Comparison of ENCODE assay signal across 8 cellular contexts in genomic region chr6:32118782-32119628, GRCh38. TPM values are rescaled to one million over a fixed set of nuclear protein-coding genes. Genes with fewer than 3 reads are reported as not detected.
DNase-seq lines count a peak whose midpoint lies in the region; ATAC-seq and TF ChIP-seq lines count a peak whose summit lies in the region.

No MANE protein-coding gene starts in this region.

- no peak overlapping the region for H3K4me2 ChIP-seq in DND-41 (ENCODE audit: insufficient read depth, low read length)

- H3K4me3 Mint-ChIP-seq in neural crest cell, result peak overlapping the region; percentile 62
- no peak overlapping the region for H3K4me3 Mint-ChIP-seq in stimulated activated naive CD8-positive, alpha-beta T cell treated with anti-CD3 and anti-CD28 coated beads, Interleukin-15, amount 100 ng/mL, for 72 hours

- H4K20me1 ChIP-seq in DND-41 (ENCODE audit: insufficient read depth, low read length), result 0 out of 2 replicates have a peak, but pooled peaks cover 2% of the 10 kb centered on the region

- peak; percentile 83 for ATAC-seq in DND-41 (ENCODE audit: insufficient read depth, low read depth)
- ATAC-seq in stimulated activated naive CD8-positive, alpha-beta T cell treated with anti-CD3 and anti-CD28 coated beads, Interleukin-15, amount 100 ng/mL, for 72 hours, result peak; percentile 92
- no peak for ATAC-seq in GM21723 (IDR thresholded peaks at IDR 0.05; ENCODE audit: unreplicated experiment)

- H3K4me3 ChIP-seq in DND-41 (ENCODE audit: low read depth in 1 of 2, low read length in 2 of 2) (no peak overlapping the region), MG63 (no peak overlapping the region), fibroblast of the aortic adventitia (ENCODE audit: low read depth, low read length) (no peak overlapping the region)

- H3K9me3 Mint-ChIP-seq in neural crest cell, result no peaks in the 10 kb centered on the region
- no peaks in the 10 kb centered on the region for H3K9me3 Mint-ChIP-seq in stimulated activated naive CD8-positive, alpha-beta T cell treated with anti-CD3 and anti-CD28 coated beads, Interleukin-15, amount 100 ng/mL, for 72 hours

- H3K27ac ChIP-seq in DND-41 (ENCODE audit: low read length), result no peak overlapping the region

- peaks cover 13% of the 10 kb centered on the region for H3K36me3 Mint-ChIP-seq in neural crest cell (ENCODE audit: low read depth)

- no peaks in the 10 kb centered on the region for H3K27me3 Mint-ChIP-seq in neural crest cell (ENCODE audit: low read depth)
- H3K27me3 Mint-ChIP-seq in stimulated activated naive CD8-positive, alpha-beta T cell treated with anti-CD3 and anti-CD28 coated beads, Interleukin-15, amount 100 ng/mL, for 72 hours, result no peaks in the 10 kb centered on the region

- no peak overlapping the region for H2AFZ ChIP-seq in DND-41 (ENCODE audit: low read depth, low read length)

- peak; percentile 75 for TF ChIP-seq CTCF in DND-41 (IDR thresholded peaks at IDR 0.05; ENCODE audit: borderline replicate concordance, extremely low read depth, low read length, poor library complexity, severe bottlenecking)
- peak; percentile 94 for TF ChIP-seq CTCF in fibroblast of the aortic adventitia (IDR thresholded peaks at IDR 0.05; ENCODE audit: insufficient read depth, low read length)
- TF ChIP-seq CTCF in neural crest cell (conservative IDR thresholded peaks at IDR 0.05), result peak; percentile 91

- H3K36me3 ChIP-seq in DND-41 (ENCODE audit: insufficient read depth, low read length), result peaks cover 72% of the 10 kb centered on the region
- H3K36me3 ChIP-seq in MG63, result peaks cover 4% of the 10 kb centered on the region

- peak overlapping the region; percentile 10 for H3K27ac Mint-ChIP-seq in neural crest cell (ENCODE audit: unreplicated experiment)
- H3K27ac Mint-ChIP-seq in stimulated activated naive CD8-positive, alpha-beta T cell treated with anti-CD3 and anti-CD28 coated beads, Interleukin-15, amount 100 ng/mL, for 72 hours, result no peak overlapping the region

- H3K4me1 Mint-ChIP-seq in neural crest cell, result peaks cover 11% of the 10 kb centered on the region
- peaks cover 9% of the 10 kb centered on the region for H3K4me1 Mint-ChIP-seq in stimulated activated naive CD8-positive, alpha-beta T cell treated with anti-CD3 and anti-CD28 coated beads, Interleukin-15, amount 100 ng/mL, for 72 hours

- in situ Hi-C loops in SK-MEL-5 (cut with HindIII; ENCODE audit: low pct_unique_long_range_greater_than_20kb, low sequenced_read_pairs), result no loop called here

- no peaks in the 10 kb centered on the region for H3K4me1 ChIP-seq in DND-41 (ENCODE audit: insufficient read depth, low read length)

- H3K27me3 ChIP-seq in DND-41 (ENCODE audit: insufficient read depth, low read length, poor library complexity) (no peaks in the 10 kb centered on the region), MG63 (no peaks in the 10 kb centered on the region)

- no peaks in the 10 kb centered on the region for H3K9me3 ChIP-seq in DND-41 (ENCODE audit: insufficient read depth, low read length, severe bottlenecking)
- H3K9me3 ChIP-seq in MG63, result no peaks in the 10 kb centered on the region

- no peaks in the 10 kb centered on the region for H3K79me2 ChIP-seq in DND-41 (ENCODE audit: insufficient read depth, low read length)

- no peak overlapping the region for H3K9ac ChIP-seq in DND-41 (ENCODE audit: low read depth, low read length)

- peak; percentile 60 for DNase-seq in DND-41
- peak; percentile 76 for DNase-seq in MG63
- DNase-seq in SK-MEL-5 (ENCODE audit: low read depth, low spot score), result peak; percentile 85
- DNase-seq in activated gamma-delta T cell (lab: John Stamatoyannopoulos, UW), result peak; percentile 38
- DNase-seq in fibroblast of the aortic adventitia (ENCODE audit: low read depth), result peak; percentile 88
- DNase-seq in neural crest cell (ENCODE audit: low read depth, low spot score), result peak; percentile 78
- peak; percentile 63 to 74 for DNase-seq in stimulated activated naive CD8-positive, alpha-beta T cell treated with anti-CD3 and anti-CD28 coated beads, Interleukin-15, amount 100 ng/mL, for 72 hours

RNA-seq across cellular contexts. Expression of gene ATF6B, which starts 9.0 kb away (rescaled TPM):
- total RNA-seq in MG63 (2014; rRNA removed; shearing (Covaris generic); ENCODE audit: low replicate concordance), result 2.9 and 7.5 TPM in 2 replicates
- 15.1 and 15.3 TPM in 2 replicates for total RNA-seq in SK-MEL-5 (2014; rRNA removed; shearing (Covaris generic))
- polyA plus RNA-seq in SK-MEL-5 (2015; cell fraction: cytosol; rRNA removed), result 94.9 and 104 TPM in 2 replicates
- 98.3 and 140 TPM in 2 replicates for polyA plus RNA-seq in SK-MEL-5 (2015; cell fraction: nucleus; rRNA removed)
- total RNA-seq in fibroblast of the aortic adventitia (ENCODE audit: low replicate concordance) (23.8 and 40.6 TPM in 2 replicates), neural crest cell (83.6 and 87.1 TPM in 2 replicates)

RNA-seq across cellular contexts. Expression of gene TNXB, which starts 9.9 kb away (rescaled TPM):
- 0.44 and 3.6 TPM in 2 replicates for total RNA-seq in MG63 (2014; rRNA removed; shearing (Covaris generic); ENCODE audit: low replicate concordance)
- total RNA-seq in SK-MEL-5 (2014; rRNA removed; shearing (Covaris generic)), result 0.37 TPM in 1 of 2 replicates, not detected in the other
- polyA plus RNA-seq in SK-MEL-5 (2015; cell fraction: cytosol; rRNA removed), result 0.08 TPM in 1 of 2 replicates, not detected in the other
- polyA plus RNA-seq in SK-MEL-5 (2015; cell fraction: nucleus; rRNA removed), result 8.4 TPM in 1 of 2 replicates, not detected in the other
- total RNA-seq in fibroblast of the aortic adventitia (ENCODE audit: low replicate concordance) (54.0 and 315 TPM in 2 replicates), neural crest cell (4.6 and 6.6 TPM in 2 replicates)

RNA-seq across cellular contexts. Expression of gene FKBPL, which starts 11.1 kb away (rescaled TPM):
- total RNA-seq in MG63 (2014; rRNA removed; shearing (Covaris generic); ENCODE audit: low replicate concordance), result 4.0 and 13.0 TPM in 2 replicates
- total RNA-seq in SK-MEL-5 (2014; rRNA removed; shearing (Covaris generic)), result 8.1 and 8.7 TPM in 2 replicates
- polyA plus RNA-seq in SK-MEL-5 (2015; cell fraction: cytosol; rRNA removed), result 4.3 and 6.7 TPM in 2 replicates
- polyA plus RNA-seq in SK-MEL-5 (2015; cell fraction: nucleus; rRNA removed), result 8.6 and 16.7 TPM in 2 replicates
- total RNA-seq in fibroblast of the aortic adventitia (ENCODE audit: low replicate concordance) (5.6 and 7.9 TPM in 2 replicates), neural crest cell (12.4 and 13.0 TPM in 2 replicates)

RNA-seq across cellular contexts. Expression of gene PRRT1, which starts 32.7 kb away (rescaled TPM):
- total RNA-seq in MG63 (2014; rRNA removed; shearing (Covaris generic); ENCODE audit: low replicate concordance), result not detected in 2 replicates
- 0.16 and 0.21 TPM in 2 replicates for total RNA-seq in SK-MEL-5 (2014; rRNA removed; shearing (Covaris generic))
- 1.7 and 5.4 TPM in 2 replicates for polyA plus RNA-seq in SK-MEL-5 (2015; cell fraction: cytosol; rRNA removed)
- 8.7 and 9.8 TPM in 2 replicates for polyA plus RNA-seq in SK-MEL-5 (2015; cell fraction: nucleus; rRNA removed)
- total RNA-seq in fibroblast of the aortic adventitia (ENCODE audit: low replicate concordance) (0.41 and 0.54 TPM in 2 replicates), neural crest cell (3.1 and 4.1 TPM in 2 replicates)

RNA-seq across cellular contexts. Expression of gene PPT2, which starts 34.9 kb away (rescaled TPM):
- 2.9 and 5.9 TPM in 2 replicates for total RNA-seq in MG63 (2014; rRNA removed; shearing (Covaris generic); ENCODE audit: low replicate concordance)
- total RNA-seq in SK-MEL-5 (2014; rRNA removed; shearing (Covaris generic)), result 73.5 and 109 TPM in 2 replicates
- 70.6 and 76.0 TPM in 2 replicates for polyA plus RNA-seq in SK-MEL-5 (2015; cell fraction: cytosol; rRNA removed)
- polyA plus RNA-seq in SK-MEL-5 (2015; cell fraction: nucleus; rRNA removed), result 63.7 and 199 TPM in 2 replicates
- total RNA-seq in fibroblast of the aortic adventitia (ENCODE audit: low replicate concordance) (7.1 and 30.2 TPM in 2 replicates), neural crest cell (60.9 and 62.3 TPM in 2 replicates)

Comparison
In these comparisons a context has a peak if more than half of its experiments do, and no peak if none do; other contexts are left out.
1. DNase-seq: peak in every context shown above with its lines; median percentile 88 in fibroblast of the aortic adventitia; 85 in SK-MEL-5; 78 in neural crest cell; 76 in MG63; 68 in stimulated activated naive CD8-positive, alpha-beta T cell treated with anti-CD3 and anti-CD28 coated beads, Interleukin-15, amount 100 ng/mL, for 72 hours; 60 in DND-41; 38 in activated gamma-delta T cell.